In genomic region chr11:126502982-126503381, GRCh38 we compare ENCODE assay signal across 15 cellular contexts.
DNase-seq lines count a peak whose midpoint lies in the region; ATAC-seq and TF ChIP-seq lines count a peak whose summit lies in the region.
"Had no signal": no experiment of that assay in that cellular context is flagged by ENCODE, and none has a peak within 500 bp of the region (broad histone marks: within the 10 kb centered on the region; RNA-seq: fewer than 3 reads in every experiment).

No MANE protein-coding gene starts in this region.

- H2AFZ ChIP-seq in SK-N-SH (ENCODE audit: low read depth) = no peak overlapping the region

- no peak overlapping the region for H3K18ac ChIP-seq in mesendoderm (ENCODE audit: low read length)

- H3K36me3 ChIP-seq in SK-N-SH (replicated peaks in 1 of 2; ENCODE audit: control insufficient read depth in 1 of 2, insufficient read depth in 2 of 2, low read length in 1 of 2) (no peaks in the 10 kb centered on the region), mesendoderm (ENCODE audit: control insufficient read depth, insufficient read depth, low read length) (no peaks in the 10 kb centered on the region), sigmoid colon (no peaks in the 10 kb centered on the region), Peyer's patch (no peaks in the 10 kb centered on the region)
- H3K36me3 ChIP-seq in BLaER1 treated with 17β-estradiol and CSF1 and Interleukin-3, amounts not matched to agents 10 nM and 100 nM = no peaks in the 10 kb centered on the region
- H3K36me3 ChIP-seq: HAP-1 had no signal

- 53% methylated on average over 5 of the region's 5 CpGs for WGBS in SK-N-SH (ENCODE audit: low lambda C conversion rate)
- WGBS in mesendoderm (ENCODE audit: extremely low coverage, insufficient coverage, low lambda C conversion rate) = no CpG with 5 or more reads among the region's 5 CpGs
- 40 to 48% methylated on average over 5 of the region's 5 CpGs for WGBS in sigmoid colon, 2 donors

- no peak overlapping the region for H3K56ac ChIP-seq in mesendoderm (ENCODE audit: low read length)

- no peak overlapping the region for H3K23ac ChIP-seq in mesendoderm (ENCODE audit: low read length)

- DNase-seq in SK-N-SH = no peak
- peak; percentile 74 for DNase-seq in mesendoderm
- DNase-seq in sigmoid colon = peak; percentile 44
- DNase-seq in foreskin keratinocyte = no peak
- DNase-seq in Peyer's patch = no peak
- DNase-seq: 8988T; C1 segment of cervical spinal cord; Caco-2; CD4-positive, CD25-positive, alpha-beta regulatory T cell; IMR-90 had no signal

- TF ChIP-seq POLR2A in sigmoid colon (IDR thresholded peaks at IDR 0.05) (no peak), Peyer's patch (IDR thresholded peaks at IDR 0.05) (no peak)

- H3K4me1 ChIP-seq in SK-N-SH (ENCODE audit: control insufficient read depth in 1 of 2, insufficient read depth in 2 of 2, low read depth in 1 of 2, low read length in 1 of 2) (peaks cover 0 to 28% of the 10 kb centered on the region in 2 experiments; a peak in 2 of 4 replicates), mesendoderm (ENCODE audit: control insufficient read depth, low read depth, low read length) (peaks cover 10% of the 10 kb centered on the region), sigmoid colon (no peaks in the 10 kb centered on the region), foreskin keratinocyte (no peaks in the 10 kb centered on the region), Peyer's patch (no peaks in the 10 kb centered on the region)
- H3K4me1 ChIP-seq in BLaER1 treated with 17β-estradiol and CSF1 and Interleukin-3, amounts not matched to agents 10 nM and 100 nM = peaks cover 0 to 26% (median 15%) of the 10 kb centered on the region in 10 experiments; a peak in 16 of 20 replicates
- H3K4me1 ChIP-seq: Caco-2, HAP-1 had no signal

- H3K4me3 ChIP-seq in SK-N-SH (ENCODE audit: low read depth in 2 of 2, low read length in 1 of 2) (no peak overlapping the region), mesendoderm (ENCODE audit: low read length) (no peak overlapping the region), sigmoid colon (no peak overlapping the region), Peyer's patch (no peak overlapping the region)
- no peak overlapping the region for H3K4me3 ChIP-seq in BLaER1 treated with 17β-estradiol and CSF1 and Interleukin-3, amounts not matched to agents 10 nM and 100 nM
- H3K4me3 ChIP-seq: HAP-1 had no signal

- H2BK120ac ChIP-seq in mesendoderm (ENCODE audit: low read depth, low read length) = no peak overlapping the region

- TF ChIP-seq EP300 in SK-N-SH (IDR thresholded peaks at IDR 0.05; ENCODE audit: borderline replicate concordance in 1 of 2, low read depth in 1 of 2, low read length in 1 of 2) (no peak), sigmoid colon (IDR thresholded peaks at IDR 0.05) (no peak)

- H4K8ac ChIP-seq in mesendoderm (ENCODE audit: low read depth, low read length) = no peak overlapping the region

- ATAC-seq in SK-N-SH treated with all-trans-retinoic acid at 6 μM for 48 hours (no peak), HG03432 (IDR thresholded peaks at IDR 0.05; ENCODE audit: unreplicated experiment) (no peak), foreskin keratinocyte (no peak)

- H3K9ac ChIP-seq in SK-N-SH (no peak overlapping the region), mesendoderm (ENCODE audit: low read length) (no peak overlapping the region)
- H3K9ac ChIP-seq in BLaER1 treated with 17β-estradiol and CSF1 and Interleukin-3, amounts not matched to agents 10 nM and 100 nM = no peak overlapping the region

- H3K79me2 ChIP-seq in SK-N-SH (ENCODE audit: insufficient read depth) (no peaks in the 10 kb centered on the region), mesendoderm (ENCODE audit: control insufficient read depth, insufficient read depth, low read length) (no peaks in the 10 kb centered on the region)

- no peaks in the 10 kb centered on the region for H3F3A ChIP-seq in SK-N-SH (replicated peaks; ENCODE audit: insufficient read depth)

- H3K27me3 ChIP-seq in SK-N-SH (ENCODE audit: insufficient read depth) = no peaks in the 10 kb centered on the region
- no peaks in the 10 kb centered on the region for H3K27me3 ChIP-seq in BLaER1 treated with 17β-estradiol and CSF1 and Interleukin-3, amounts not matched to agents 10 nM and 100 nM
- H3K27me3 ChIP-seq in mesendoderm (ENCODE audit: insufficient read depth, low read length, poor library complexity) = no peaks in the 10 kb centered on the region
- peaks cover 0 to 21% (median 2%) of the 10 kb centered on the region in 3 donors for H3K27me3 ChIP-seq in sigmoid colon
- no peaks in the 10 kb centered on the region for H3K27me3 ChIP-seq in foreskin keratinocyte
- H3K27me3 ChIP-seq in Peyer's patch = no peaks in the 10 kb centered on the region

- intact Hi-C loops in sigmoid colon (cut with DNase I) = no loop called here

- H3K27ac ChIP-seq in SK-N-SH (ENCODE audit: low read depth in 2 of 2, low read length in 1 of 2) (peak overlapping the region in 1 of 2 experiments; percentile 66; a peak in 2 of 4 replicates), mesendoderm (ENCODE audit: low read depth, low read length) (peak overlapping the region; percentile 77), sigmoid colon (no peak overlapping the region), foreskin keratinocyte (no peak overlapping the region), Peyer's patch (no peak overlapping the region)
- no peak overlapping the region for H3K27ac ChIP-seq in BLaER1 treated with 17β-estradiol and CSF1 and Interleukin-3, amounts not matched to agents 10 nM and 100 nM
- H3K27ac ChIP-seq: HL-60 had no signal

- no peak for TF ChIP-seq CTCF in SK-N-SH (IDR thresholded peaks at IDR 0.05)
- no peak for TF ChIP-seq CTCF in sigmoid colon (IDR thresholded peaks at IDR 0.05)
- TF ChIP-seq CTCF in foreskin keratinocyte (conservative IDR thresholded peaks at IDR 0.05) = no peak
- TF ChIP-seq CTCF in Peyer's patch (IDR thresholded peaks at IDR 0.05) = no peak

- H2BK5ac ChIP-seq in mesendoderm (ENCODE audit: low read length) = peak overlapping the region; percentile 69

- H2BK15ac ChIP-seq in mesendoderm (replicated peaks; ENCODE audit: low read depth) = no peak overlapping the region

- H3K4me2 ChIP-seq in SK-N-SH (no peak overlapping the region), mesendoderm (ENCODE audit: low read length) (no peak overlapping the region)
- H3K4me2 ChIP-seq in BLaER1 treated with 17β-estradiol and CSF1 and Interleukin-3, amounts not matched to agents 10 nM and 100 nM = peak overlapping the region in 7 of 11 experiments; percentile 33 to 69 (median 54); a peak in 12 of 22 replicates

- CTCF ChIA-PET in SK-N-SH (lab: Yijun Ruan, JAX) = interaction anchor here (1.1 to 3.4 kb wide), 8 partner anchors 11 to 146 kb away, joined by 3 to 21 read pairs (median 5); no protein-coding TSS in a partner anchor

- H3K9me3 ChIP-seq in SK-N-SH (peaks cover 6% of the 10 kb centered on the region; the same call in 1 of the 2 replicates), sigmoid colon (peaks cover 0 to 18% (median 1%) of the 10 kb centered on the region in 4 donors), Peyer's patch (peaks cover 0 to 6% (median 0%) of the 10 kb centered on the region in 4 donors)
- H3K9me3 ChIP-seq in BLaER1 treated with 17β-estradiol and CSF1 and Interleukin-3, amounts not matched to agents 10 nM and 100 nM (replicated peaks in 1 of 11) = peaks cover 13 to 37% (median 25%) of the 10 kb centered on the region in 11 experiments
- H3K9me3 ChIP-seq: HAP-1 had no signal

- no peak overlapping the region for H2AK5ac ChIP-seq in mesendoderm (ENCODE audit: low read length)

- no peaks in the 10 kb centered on the region for H3K79me1 ChIP-seq in mesendoderm (ENCODE audit: low read length)

- H3K9me2 ChIP-seq in SK-N-SH = no peaks in the 10 kb centered on the region

- H4K20me1 ChIP-seq in SK-N-SH (ENCODE audit: insufficient read depth) = no peaks in the 10 kb centered on the region
- no peaks in the 10 kb centered on the region for H4K20me1 ChIP-seq in BLaER1 treated with 17β-estradiol and CSF1 and Interleukin-3, amounts not matched to agents 10 nM and 100 nM

- POLR2A ChIA-PET in SK-N-SH (lab: Yijun Ruan, JAX) = interaction anchor here (0.7 to 1.3 kb wide), 3 partner anchors 22 to 32 kb away, joined by 3 read pairs; no protein-coding TSS in a partner anchor

- no peak for TF ChIP-seq RAD21 in SK-N-SH (IDR thresholded peaks at IDR 0.05; ENCODE audit: low read length)

- no peak overlapping the region for H4K5ac ChIP-seq in mesendoderm (ENCODE audit: low read length)

- H3K4ac ChIP-seq in mesendoderm (ENCODE audit: low read depth, low read length) = no peak overlapping the region

TF ChIP-seq in SK-N-SH, 30 proteins besides CTCF, POLR2A, EP300 and RAD21:
- peak; percentile 58 for TF ChIP-seq GATA2 (CRISPR knock-in tag; IDR thresholded peaks at IDR 0.05)
- TF ChIP-seq GABPA (IDR thresholded peaks at IDR 0.05; ENCODE audit: low read depth) = no peak

TF ChIP-seq in SK-N-SH treated with all-trans-retinoic acid at 6 μM for 48 hours, 23 proteins besides CTCF, POLR2A, EP300 and RAD21 (continues in another document):
- no peak for TF ChIP-seq GLIS3 (CRISPR knock-in tag; IDR thresholded peaks at IDR 0.05)
- TF ChIP-seq ESRRG (CRISPR knock-in tag; IDR thresholded peaks at IDR 0.05) = no peak
- TF ChIP-seq OSR1 (CRISPR knock-in tag; IDR thresholded peaks at IDR 0.05) = no peak
- TF ChIP-seq PPARA (CRISPR knock-in tag; IDR thresholded peaks at IDR 0.05; ENCODE audit: borderline replicate concordance) = no peak
- TF ChIP-seq, protein P1, sequence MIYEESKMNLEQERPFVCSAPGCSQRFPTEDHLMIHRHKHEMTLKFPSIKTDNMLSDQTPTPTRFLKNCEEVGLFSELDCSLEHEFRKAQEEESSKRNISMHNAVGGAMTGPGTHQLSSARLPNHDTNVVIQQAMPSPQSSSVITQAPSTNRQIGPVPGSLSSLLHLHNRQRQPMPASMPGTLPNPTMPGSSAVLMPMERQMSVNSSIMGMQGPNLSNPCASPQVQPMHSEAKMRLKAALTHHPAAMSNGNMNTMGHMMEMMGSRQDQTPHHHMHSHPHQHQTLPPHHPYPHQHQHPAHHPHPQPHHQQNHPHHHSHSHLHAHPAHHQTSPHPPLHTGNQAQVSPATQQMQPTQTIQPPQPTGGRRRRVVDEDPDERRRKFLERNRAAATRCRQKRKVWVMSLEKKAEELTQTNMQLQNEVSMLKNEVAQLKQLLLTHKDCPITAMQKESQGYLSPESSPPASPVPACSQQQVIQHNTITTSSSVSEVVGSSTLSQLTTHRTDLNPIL (CRISPR knock-in tag; IDR thresholded peaks at IDR 0.05; ENCODE audit: low read depth) = no peak
- TF ChIP-seq ARNTL (CRISPR knock-in tag; IDR thresholded peaks at IDR 0.05; ENCODE audit: borderline replicate concordance, low read depth) = no peak
- TF ChIP-seq TCF4 (CRISPR knock-in tag; IDR thresholded peaks at IDR 0.05; ENCODE audit: borderline replicate concordance) = no peak
- TF ChIP-seq ZNF565 (CRISPR knock-in tag; conservative IDR thresholded peaks at IDR 0.05; ENCODE audit: low read depth) = no peak
- TF ChIP-seq ZFP3 (CRISPR knock-in tag; IDR thresholded peaks at IDR 0.05) = no peak
- TF ChIP-seq ZNF8 (CRISPR knock-in tag; IDR thresholded peaks at IDR 0.05) = no peak

Comparison
In these comparisons a context has a peak if more than half of its experiments do, and no peak if none do; other contexts are left out.
1. DNase-seq: peak in mesendoderm (single experiment) and sigmoid colon (single experiment); none in SK-N-SH (single experiment), foreskin keratinocyte (0 of 2) and Peyer's patch (0 of 3).
2. H3K4me2 ChIP-seq: peak in BLaER1 treated with 17β-estradiol and CSF1 and Interleukin-3, amounts not matched to agents 10 nM and 100 nM (7 of 11); none in SK-N-SH (single experiment) and mesendoderm (single experiment).